Comparison of ENCODE assay signal across 9 cellular contexts in genomic region chr17:76272541-76273434, GRCh38. TPM values are rescaled to one million over a fixed set of nuclear protein-coding genes. Genes with fewer than 3 reads are reported as not detected.
DNase-seq lines count a peak whose midpoint lies in the region; ATAC-seq, FAIRE-seq and TF ChIP-seq lines count a peak whose summit lies in the region.
"Had no signal": no experiment of that assay in that cellular context is flagged by ENCODE, and none has a peak within 500 bp of the region (broad histone marks: within the 10 kb centered on the region; RNA-seq: fewer than 3 reads in every experiment).

No MANE protein-coding gene starts in this region.

- peaks cover 36% of the 10 kb centered on the region for H3K79me2 ChIP-seq in Loucy (ENCODE audit: insufficient read depth, low read length)
- peaks cover 0 to 11% of the 10 kb centered on the region in 2 experiments; a peak in 2 of 4 replicates for H3K79me2 ChIP-seq in H1 (ENCODE audit: control insufficient read depth in 1 of 2, insufficient read depth in 2 of 2, low read length in 2 of 2)

- peaks cover 9% of the 10 kb centered on the region for H3K36me3 Mint-ChIP-seq in CD4-positive, CD25-positive, alpha-beta regulatory T cell

- no peak overlapping the region for H2AFZ ChIP-seq in Loucy (ENCODE audit: low read length)
- no peak overlapping the region for H2AFZ ChIP-seq in H1 (ENCODE audit: low read length)
- H2AFZ ChIP-seq: parathyroid adenoma had no signal

- no peak overlapping the region for H3K14ac ChIP-seq in H1 (ENCODE audit: insufficient read length)

- peak overlapping the region; percentile 79 for H4K91ac ChIP-seq in H1 (replicated peaks; ENCODE audit: insufficient read length, low read length)

- H2BK15ac ChIP-seq in H1 (ENCODE audit: low read length), result no peak overlapping the region; the same call in 1 of the 2 replicates

- CTCF ChIA-PET in H1 (lab: Charles Lee; ENCODE audit: partially characterized antibody), result interaction anchor here (0.6 to 3.6 kb wide), 15 partner anchors 10 to 412 kb away, joined by 3 to 32 read pairs (median 4); no protein-coding TSS in a partner anchor

- H3K4ac ChIP-seq in H1 (replicated peaks; ENCODE audit: insufficient read length, low read depth, low read length), result no peak overlapping the region

- peak overlapping the region; percentile 78; the same call in 1 of the 2 replicates for H3K18ac ChIP-seq in H1 (ENCODE audit: extremely low read depth, low read length)

- peaks cover 4 to 78% (median 27%) of the 10 kb centered on the region in 4 donors for H3K4me1 Mint-ChIP-seq in CD4-positive, CD25-positive, alpha-beta regulatory T cell

- 82% methylated on average over 13 of the region's 19 CpGs; no CpG with 5 or more reads in 1 of the 2 experiments for WGBS in H1 (ENCODE audit: extremely low coverage in 1 of 2, insufficient coverage in 1 of 2, insufficient read length in 1 of 2, insufficient replicate concordance in 2 of 2, low coverage in 1 of 2, low lambda C conversion rate in 2 of 2, missing lambda C conversion rate in 1 of 2), 2 experiments

- H4K5ac ChIP-seq in H1 (ENCODE audit: insufficient read length, low read depth, low read length), result no peak overlapping the region

- H3K56ac ChIP-seq in H1 (replicated peaks; ENCODE audit: insufficient read length, low read depth, low read length), result no peak overlapping the region

- ATAC-seq in CD4-positive, CD25-positive, alpha-beta regulatory T cell (ENCODE audit: low read depth in 2 of 2), result peak; percentile 19
- ATAC-seq in GM21447 (IDR thresholded peaks at IDR 0.05; ENCODE audit: unreplicated experiment), result peak; percentile 17

- H3K23ac ChIP-seq in H1 (ENCODE audit: insufficient read length), result no peak overlapping the region

- TF ChIP-seq CTCF in Loucy (conservative IDR thresholded peaks at IDR 0.05; ENCODE audit: low read length) (no peak), H1 (IDR thresholded peaks at IDR 0.05; ENCODE audit: control extremely low read depth in 1 of 3, insufficient read depth in 1 of 3, low read depth in 1 of 3, low read length in 3 of 3) (no peak)

- H3K9me2 ChIP-seq in Loucy (replicated peaks; ENCODE audit: low read depth, low read length), result no peaks in the 10 kb centered on the region

- H2BK20ac ChIP-seq in H1 (ENCODE audit: low read length), result no peak overlapping the region

- H3K79me1 ChIP-seq in H1 (ENCODE audit: low read depth, low read length), result no peaks in the 10 kb centered on the region; the same call in 1 of the 2 replicates

- H3F3A ChIP-seq in Loucy (ENCODE audit: low read depth), result no peaks in the 10 kb centered on the region

- H3K4me3 Mint-ChIP-seq in CD4-positive, CD25-positive, alpha-beta regulatory T cell, result peak overlapping the region; percentile 75 to 85 (median 84)

- no peaks in the 10 kb centered on the region for H3K27me3 ChIP-seq in CD4-positive, CD25-positive, alpha-beta regulatory T cell (ENCODE audit: control insufficient read depth, insufficient read depth, low read length)
- no peaks in the 10 kb centered on the region for H3K27me3 ChIP-seq in Loucy (ENCODE audit: insufficient read depth, low read length, poor library complexity, severe bottlenecking)
- H3K27me3 ChIP-seq in H1 (replicated peaks in 1 of 4; ENCODE audit: control insufficient read depth in 3 of 4, extremely low read depth in 1 of 4, insufficient read depth in 3 of 4, low read length in 3 of 4), result no peaks in the 10 kb centered on the region

- H2BK120ac ChIP-seq in H1 (replicated peaks; ENCODE audit: low read depth, low read length), result no peak overlapping the region

- peaks cover 5% of the 10 kb centered on the region for H3K27me3 Mint-ChIP-seq in CD4-positive, CD25-positive, alpha-beta regulatory T cell

- peaks cover 22% of the 10 kb centered on the region for H4K20me1 ChIP-seq in Loucy (ENCODE audit: insufficient read depth, low read length, poor library complexity, severe bottlenecking)
- H4K20me1 ChIP-seq in H1 (replicated peaks in 1 of 2; ENCODE audit: control insufficient read depth in 1 of 2, insufficient read depth in 2 of 2, low read length in 2 of 2), result peaks cover 0 to 3% of the 10 kb centered on the region in 2 experiments

- H3K9me3 Mint-ChIP-seq in CD4-positive, CD25-positive, alpha-beta regulatory T cell, result no peaks in the 10 kb centered on the region

- no peak for FAIRE-seq in H1 (lab: Jason Lieb, UNC)

- H2BK12ac ChIP-seq in H1 (ENCODE audit: low read depth, low read length), result no peak overlapping the region

- peak overlapping the region; percentile 92 for H3K27ac ChIP-seq in CD4-positive, CD25-positive, alpha-beta regulatory T cell (ENCODE audit: insufficient read depth, low read length, poor library complexity, severe bottlenecking)
- H3K27ac ChIP-seq in H1 (ENCODE audit: low read depth, low read length), result peak overlapping the region; percentile 11; the same call in 1 of the 2 replicates
- H3K27ac ChIP-seq: parathyroid adenoma had no signal

- H2AK5ac ChIP-seq in H1 (ENCODE audit: low read depth, low read length), result no peak overlapping the region

- H3K9me3 ChIP-seq in CD4-positive, CD25-positive, alpha-beta regulatory T cell (ENCODE audit: control insufficient read depth in 2 of 2, low read length in 2 of 2), result no peaks in the 10 kb centered on the region
- H3K9me3 ChIP-seq in Loucy (ENCODE audit: insufficient read depth, low read depth, low read length), result no peaks in the 10 kb centered on the region
- no peaks in the 10 kb centered on the region for H3K9me3 ChIP-seq in H1 (ENCODE audit: insufficient read depth in 2 of 2, low read depth in 1 of 2, low read length in 1 of 2)

- peaks cover 73% of the 10 kb centered on the region for H3K4me1 ChIP-seq in CD4-positive, CD25-positive, alpha-beta regulatory T cell (ENCODE audit: control insufficient read depth, insufficient read depth, low read length, poor library complexity, severe bottlenecking)
- H3K4me1 ChIP-seq in Loucy (ENCODE audit: insufficient read depth, low read length, poor library complexity, severe bottlenecking), result peaks cover 24% of the 10 kb centered on the region
- H3K4me1 ChIP-seq in H1 (replicated peaks in 1 of 4; ENCODE audit: control insufficient read depth in 3 of 4, insufficient read depth in 4 of 4, low read length in 3 of 4), result peaks cover 3 to 21% (median 16%) of the 10 kb centered on the region in 4 experiments

- H3K9ac ChIP-seq in Loucy (ENCODE audit: low read depth, low read length, poor library complexity, severe bottlenecking), result peak overlapping the region; percentile 40
- H3K9ac ChIP-seq in H1 (replicated peaks in 1 of 4; ENCODE audit: extremely low read depth in 1 of 4, low read depth in 3 of 4, low read length in 3 of 4), result no peak overlapping the region
- H3K9ac ChIP-seq: parathyroid adenoma had no signal

- no peak overlapping the region for H3K4me3 ChIP-seq in CD4-positive, CD25-positive, alpha-beta regulatory T cell (ENCODE audit: low read depth, low read length)
- H3K4me3 ChIP-seq in Loucy (ENCODE audit: low read length, poor library complexity, severe bottlenecking), result peak overlapping the region; percentile 67
- no peak overlapping the region for H3K4me3 ChIP-seq in H1 (ENCODE audit: extremely low read depth in 1 of 4, insufficient read depth in 2 of 4, low read depth in 3 of 4, low read length in 4 of 4)

- H3K4me2 ChIP-seq in Loucy (ENCODE audit: low read depth, low read length, poor library complexity, severe bottlenecking), result peak overlapping the region; percentile 69
- H3K4me2 ChIP-seq in H1 (ENCODE audit: insufficient read depth in 1 of 2, low read depth in 2 of 2, low read length in 2 of 2), result no peak overlapping the region

- no peak for TF ChIP-seq EP300 in H1 (IDR thresholded peaks at IDR 0.05; ENCODE audit: borderline replicate concordance in 1 of 2, low read depth in 2 of 2, low read length in 2 of 2)

- no peak for TF ChIP-seq RAD21 in H1 (IDR thresholded peaks at IDR 0.05 in 1 of 2, conservative IDR thresholded peaks at IDR 0.05 in 1 of 2; ENCODE audit: low read depth in 2 of 2, low read length in 2 of 2)

- H3K27ac Mint-ChIP-seq in CD4-positive, CD25-positive, alpha-beta regulatory T cell, result peak overlapping the region; percentile 87 to 97 (median 90)

- H3K23me2 ChIP-seq in H1 (ENCODE audit: low read depth, low read length), result peaks cover 3% of the 10 kb centered on the region; the same call in 1 of the 2 replicates

- peak in 1 of 3 donors; percentile 64 for DNase-seq in CD4-positive, CD25-positive, alpha-beta regulatory T cell
- DNase-seq in H1 (ENCODE audit: low read depth in 1 of 2, low spot score in 2 of 2), result no peak
- peak; percentile 56 for DNase-seq in stimulated activated CD4-positive, alpha-beta T cell treated with anti-CD3 and anti-CD28 coated beads, Interleukin-12 subunit alpha, Interleukin-12 subunit beta, amount 100 ng/mL, for 4 hours
- DNase-seq in NCI-H2171 (lab: John Stamatoyannopoulos, UW), result no peak
- DNase-seq in epidermal melanocyte (ENCODE audit: insufficient read length, low spot score), result no peak
- no peak for DNase-seq in NCI-H2029 treated with DMSO at 0.1 percent for 48 hours (lab: John Stamatoyannopoulos, UW)

- POLR2A ChIA-PET in H1 (lab: Charles Lee; ENCODE audit: partially characterized antibody), result interaction anchor here (1.2 to 3.1 kb wide), 9 partner anchors 8 to 187 kb away, joined by 4 to 12 read pairs (median 5); partner anchors contain the start of genes FOXJ1 and UBALD2

- H3K36me3 ChIP-seq in CD4-positive, CD25-positive, alpha-beta regulatory T cell (ENCODE audit: control insufficient read depth, insufficient read depth, low read length), result peaks cover 11% of the 10 kb centered on the region
- no peaks in the 10 kb centered on the region; the same call in 1 of the 2 replicates for H3K36me3 ChIP-seq in Loucy (ENCODE audit: insufficient read depth, low read length)
- H3K36me3 ChIP-seq in H1 (ENCODE audit: control insufficient read depth in 2 of 4, insufficient read depth in 4 of 4, low read length in 3 of 4), result no peaks in the 10 kb centered on the region; a peak in 1 of 8 replicates

- H4K8ac ChIP-seq in H1 (ENCODE audit: extremely low read depth, insufficient read depth, low read length), result peak overlapping the region; percentile 48; the same call in 1 of the 2 replicates

- peak overlapping the region; percentile 52; the same call in 1 of the 2 replicates for H2BK5ac ChIP-seq in H1 (ENCODE audit: low read depth, low read length)

- TF ChIP-seq POLR2A in H1 (IDR thresholded peaks at IDR 0.05; ENCODE audit: control extremely low read depth in 1 of 2, low read depth in 2 of 2, low read length in 2 of 2), result no peak; a peak in 1 of 3 replicates

RNA-seq across cellular contexts. Expression of gene UBALD2, which starts 7.6 kb away (rescaled TPM):
- 247 TPM for total RNA-seq in CD4-positive, CD25-positive, alpha-beta regulatory T cell
- 1 to 10 TPM; 3.9 to 9.2 (median 7.3) TPM for polyA plus RNA-seq in CD4-positive, CD25-positive, alpha-beta regulatory T cell
- 22.6 and 25.6 TPM in 2 replicates for total RNA-seq in H1 (2021; fragmentation: NEBNext Ultra II Directional; extraction: Animal tissue kit (Norgen Biotek cat#: 25700))
- polyA plus RNA-seq in H1 (2011; rRNA removed), result 17.8 and 26.8 TPM in 2 replicates
- 11.6 TPM for polyA plus RNA-seq in H1 (2011; cell fraction: cytosol; rRNA removed)
- polyA plus RNA-seq in H1 (2011; cell fraction: nucleus; rRNA removed), result 20.6 TPM
- polyA plus RNA-seq in H1 (2012, experiment 1 of 2), result 6.2 to 22.1 TPM (median 14.0 TPM) in 4 replicates
- 27.4 TPM for polyA plus RNA-seq in H1 (2012, experiment 2 of 2)
- 22.2 TPM for polyA plus RNA-seq in H1 (2013, experiment 1 of 2)
- 20.6 TPM for polyA plus RNA-seq in H1 (2013, experiment 2 of 2)
- 4.8 and 7.9 TPM in 2 replicates for polyA minus RNA-seq in H1 (2011; rRNA and poly(A)+ RNA removed)
- 26.6 TPM for polyA minus RNA-seq in H1 (2011; cell fraction: cytosol; rRNA and poly(A)+ RNA removed)
- polyA minus RNA-seq in H1 (2011; cell fraction: nucleus; rRNA and poly(A)+ RNA removed), result 13.2 TPM

RNA-seq across cellular contexts. Expression of gene RNF157, which starts 32.5 kb away (rescaled TPM):
- 17.7 TPM for total RNA-seq in CD4-positive, CD25-positive, alpha-beta regulatory T cell
- polyA plus RNA-seq in CD4-positive, CD25-positive, alpha-beta regulatory T cell, result 1 to 10 TPM; 3.3 to 5.6 (median 4.3) TPM
- 13.4 and 14.9 TPM in 2 replicates for total RNA-seq in H1 (2021; fragmentation: NEBNext Ultra II Directional; extraction: Animal tissue kit (Norgen Biotek cat#: 25700))
- 16.7 and 20.2 TPM in 2 replicates for polyA plus RNA-seq in H1 (2011; rRNA removed)
- polyA plus RNA-seq in H1 (2011; cell fraction: cytosol; rRNA removed), result 15.2 TPM
- polyA plus RNA-seq in H1 (2011; cell fraction: nucleus; rRNA removed), result 17.4 TPM
- polyA plus RNA-seq in H1 (2012, experiment 1 of 2), result 13.0 to 30.8 TPM (median 18.2 TPM) in 4 replicates
- polyA plus RNA-seq in H1 (2012, experiment 2 of 2), result 10.9 TPM
- 9.3 TPM for polyA plus RNA-seq in H1 (2013, experiment 1 of 2)
- polyA plus RNA-seq in H1 (2013, experiment 2 of 2), result 9.7 TPM
- 27.8 and 31.8 TPM in 2 replicates for polyA minus RNA-seq in H1 (2011; rRNA and poly(A)+ RNA removed)
- 16.3 TPM for polyA minus RNA-seq in H1 (2011; cell fraction: cytosol; rRNA and poly(A)+ RNA removed)
- polyA minus RNA-seq in H1 (2011; cell fraction: nucleus; rRNA and poly(A)+ RNA removed), result 15.9 TPM

RNA-seq across cellular contexts. Expression of gene QRICH2, which starts 35.3 kb away (rescaled TPM):
- total RNA-seq in CD4-positive, CD25-positive, alpha-beta regulatory T cell, result 2.2 TPM
- under 1 TPM in 1 of 4 donors, not detected in 3; 0.50 TPM for polyA plus RNA-seq in CD4-positive, CD25-positive, alpha-beta regulatory T cell
- 2.8 and 3.2 TPM in 2 replicates for total RNA-seq in H1 (2021; fragmentation: NEBNext Ultra II Directional; extraction: Animal tissue kit (Norgen Biotek cat#: 25700))
- polyA plus RNA-seq in H1 (2011; rRNA removed), result 3.8 and 4.9 TPM in 2 replicates
- 4.8 TPM for polyA plus RNA-seq in H1 (2011; cell fraction: cytosol; rRNA removed)
- 18.4 TPM for polyA plus RNA-seq in H1 (2011; cell fraction: nucleus; rRNA removed)
- 2.8 to 4.6 TPM (median 3.9 TPM) in 4 replicates for polyA plus RNA-seq in H1 (2012, experiment 1 of 2)
- 0.89 TPM for polyA plus RNA-seq in H1 (2012, experiment 2 of 2)
- polyA plus RNA-seq in H1 (2013, experiment 1 of 2), result 1.4 TPM
- polyA plus RNA-seq in H1 (2013, experiment 2 of 2), result 1.0 TPM
- polyA minus RNA-seq in H1 (2011; rRNA and poly(A)+ RNA removed), result 10.8 and 11.1 TPM in 2 replicates
- polyA minus RNA-seq in H1 (2011; cell fraction: cytosol; rRNA and poly(A)+ RNA removed), result 2.0 TPM
- polyA minus RNA-seq in H1 (2011; cell fraction: nucleus; rRNA and poly(A)+ RNA removed), result 5.4 TPM
